Comparison of ENCODE assay signal across 24 cellular contexts in the genomic region with DNA sequence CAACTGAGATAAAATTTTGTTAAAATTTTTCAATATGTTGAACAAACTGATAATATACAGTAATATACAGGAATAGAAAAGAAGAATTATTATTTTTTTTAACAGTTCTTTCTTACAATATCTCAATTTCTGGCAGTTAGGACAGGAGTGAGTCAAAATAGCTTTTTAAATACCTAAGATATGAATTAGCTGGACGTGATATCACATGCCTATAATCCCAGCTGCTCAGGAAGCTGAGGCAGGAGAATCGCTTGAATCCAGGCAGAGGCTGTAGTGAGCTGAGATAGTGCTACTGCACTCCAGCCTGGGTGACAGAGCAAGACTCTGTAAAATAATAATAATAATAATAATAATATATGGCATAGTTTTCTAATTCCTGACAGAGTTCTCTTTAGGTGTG.
"Had no signal": no experiment of that assay in that cellular context is flagged by ENCODE, and none has a peak within 500 bp of the region (broad histone marks: within the 10 kb centered on the region; RNA-seq: fewer than 3 reads in every experiment).

No MANE protein-coding gene starts in this region.

- H3K36me3 ChIP-seq: gastrocnemius medialis, heart right ventricle, left lung, ovary, right lobe of liver, thoracic aorta, tibial nerve, upper lobe of left lung had no signal

- H3K4me1 ChIP-seq: gastrocnemius medialis, heart right ventricle, left lung, psoas muscle, right lobe of liver, tibial nerve, upper lobe of left lung had no signal

- DNase-seq: dermis blood vessel endothelial cell; effector memory CD4-positive, alpha-beta T cell; gastrocnemius medialis; heart right ventricle; hippocampal formation; left cardiac atrium; left lung; mesendoderm; midbrain; naive thymus-derived CD8-positive, alpha-beta T cell; nephron progenitor cell; occipital lobe; ovary; posterior cingulate gyrus; psoas muscle; right lobe of liver; small intestine; stimulated activated CD4-positive, alpha-beta T cell treated with anti-CD3 and anti-CD28 coated beads, Interleukin-15, amount 100 ng/mL, for 24 hours; stimulated activated CD4-positive, alpha-beta T cell treated with anti-CD3 and anti-CD28 coated beads, Interleukin-2, amount 100 ng/mL, for 48 hours; stimulated activated naive B cell treated with anti-CD40 and anti-IgM and Interleukin-4, amounts not matched to agents 10 μg/mL and 1 μg/mL and 100 μg/mL, for 72 hours; upper lobe of left lung had no signal

- H3K9me3 ChIP-seq: gastrocnemius medialis, heart right ventricle, left lung, ovary, psoas muscle, right lobe of liver, thoracic aorta, tibial nerve, upper lobe of left lung had no signal

- ATAC-seq: gastrocnemius medialis; heart right ventricle; left cardiac atrium; left lung; naive thymus-derived CD8-positive, alpha-beta T cell; psoas muscle; right lobe of liver; stimulated activated naive B cell treated with anti-CD40 and anti-IgM and Interleukin-4, amounts not matched to agents 10 μg/mL and 1 μg/mL and 100 μg/mL, for 72 hours had no signal

- H3K4me3 ChIP-seq: coronary artery, gastrocnemius medialis, heart right ventricle, left lung, ovary, psoas muscle, right lobe of liver, thoracic aorta, tibial nerve, upper lobe of left lung had no signal

- H3K27ac ChIP-seq: coronary artery, gastrocnemius medialis, heart right ventricle, left lung, ovary, psoas muscle, right lobe of liver, thoracic aorta, tibial nerve, upper lobe of left lung had no signal

- H3K27me3 ChIP-seq: gastrocnemius medialis, heart right ventricle, left lung, ovary, right lobe of liver, tibial nerve, upper lobe of left lung had no signal
